In the genomic region with DNA sequence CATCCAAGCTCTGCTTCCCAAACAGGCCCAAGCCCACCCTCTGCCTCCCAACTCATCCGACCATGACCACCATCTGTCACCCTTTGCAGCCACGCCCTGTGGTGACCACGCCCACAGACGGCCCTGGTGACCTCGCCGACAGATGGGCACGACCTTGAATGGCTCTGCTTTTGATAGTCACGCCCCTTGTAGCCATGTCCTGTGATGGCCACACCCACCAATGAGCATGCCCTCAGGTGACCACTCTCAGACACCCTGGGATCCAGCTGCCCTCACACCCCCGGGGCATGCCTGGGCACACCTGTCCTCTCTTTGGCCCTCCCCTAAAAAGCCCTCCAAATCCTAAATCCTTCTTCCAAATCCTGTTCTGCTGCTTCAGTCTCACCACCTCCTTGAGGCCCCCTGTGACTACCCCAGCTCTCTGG, we compare ENCODE assay signal across 8 cellular contexts.
A peak's percentile ranks its signal among the peaks of the same experiment; 100 is the strongest.
DNase-seq lines count a peak whose midpoint lies in the region; ATAC-seq and TF ChIP-seq lines count a peak whose summit lies in the region.

No MANE protein-coding gene starts in this region.

- ATAC-seq in HG02852 (IDR thresholded peaks at IDR 0.05; ENCODE audit: unreplicated experiment) (no peak), GM19397 (IDR thresholded peaks at IDR 0.05; ENCODE audit: unreplicated experiment) (no peak)

- peaks cover 3% of the 10 kb centered on the region for H3K27me3 Mint-ChIP-seq in nephron progenitor cell (ENCODE audit: low read depth, poor library complexity)

- no peaks in the 10 kb centered on the region for H3K36me3 Mint-ChIP-seq in nephron progenitor cell (ENCODE audit: low read depth)

- H3K27ac Mint-ChIP-seq in nephron progenitor cell: no peak overlapping the region

- no peak for TF ChIP-seq CTCF in epithelial cell of esophagus (IDR thresholded peaks at IDR 0.05; ENCODE audit: insufficient read depth, low read depth, low read length, missing control alignments)
- TF ChIP-seq CTCF in nephron progenitor cell (IDR thresholded peaks at IDR 0.05): no peak

- peaks cover 47% of the 10 kb centered on the region for H3K4me1 Mint-ChIP-seq in nephron progenitor cell

- peak; percentile 33 for DNase-seq in DMS79 treated with DMSO at 0.1 percent for 48 hours (lab: John Stamatoyannopoulos, UW)
- peak; percentile 89 for DNase-seq in NCI-H69 (lab: John Stamatoyannopoulos, UW)
- no peak for DNase-seq in epithelial cell of esophagus (ENCODE audit: low read depth)
- DNase-seq in nephron progenitor cell: peak; percentile 32
- DNase-seq in pons (ENCODE audit: low spot score): no peak
- DNase-seq in GM19238 (ENCODE audit: insufficient read length, low spot score): no peak

- peak overlapping the region; percentile 64 for H3K4me3 ChIP-seq in epithelial cell of esophagus (ENCODE audit: low read length)

- peak overlapping the region; percentile 87 for H3K4me3 Mint-ChIP-seq in nephron progenitor cell

- peaks cover 19% of the 10 kb centered on the region for H3K9me3 Mint-ChIP-seq in nephron progenitor cell

Comparison
In these comparisons a context has a peak if more than half of its experiments do, and no peak if none do; other contexts are left out.
1. DNase-seq: peak in DMS79 treated with DMSO at 0.1 percent for 48 hours (single experiment), NCI-H69 (single experiment) and nephron progenitor cell (single experiment); none in epithelial cell of esophagus (single experiment), pons (single experiment) and GM19238 (single experiment).